In the genomic region with DNA sequence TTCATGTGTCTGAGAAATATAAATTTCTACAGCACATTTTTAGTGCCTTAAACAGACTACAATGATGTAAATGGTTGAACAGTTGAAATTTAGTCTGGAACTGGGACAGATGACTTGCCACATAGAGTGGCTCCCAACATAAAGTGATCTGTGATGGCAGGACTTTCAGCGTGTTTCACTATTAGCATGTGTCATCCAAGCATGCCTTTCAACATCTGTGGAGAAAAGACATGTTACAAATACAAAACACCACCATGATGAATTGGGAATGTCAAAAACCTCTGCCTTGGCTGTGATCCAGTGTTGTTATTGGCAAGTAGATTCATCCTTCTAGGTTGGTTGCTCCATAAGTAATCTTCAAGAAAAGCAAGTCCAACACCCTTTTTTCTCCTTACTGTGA, we compare ENCODE assay signal across 14 cellular contexts.
DNase-seq lines count a peak whose midpoint lies in the region; ATAC-seq and TF ChIP-seq lines count a peak whose summit lies in the region.
"Had no signal": no experiment of that assay in that cellular context is flagged by ENCODE, and none has a peak within 500 bp of the region (broad histone marks: within the 10 kb centered on the region; RNA-seq: fewer than 3 reads in every experiment).

No MANE protein-coding gene starts in this region.

- intact Hi-C loops in Right ventricle myocardium inferior (cut with DNase I) (no loop called here), cardiac septum (cut with DNase I) (no loop called here)

- no peak overlapping the region for H3K27ac ChIP-seq in thoracic aorta

- H3K9me3 ChIP-seq in thoracic aorta = no peaks in the 10 kb centered on the region

- ATAC-seq in Right ventricle myocardium inferior = peak; percentile 50
- ATAC-seq in thoracic aorta (ENCODE audit: insufficient number of reproducible peaks, low FRiP score, low read depth) = peak; percentile 17
- ATAC-seq in GM19395 (IDR thresholded peaks at IDR 0.05; ENCODE audit: unreplicated experiment) = no peak
- ATAC-seq: effector memory CD8-positive, alpha-beta T cell; natural killer cell had no signal

- H3K4me1 ChIP-seq in thoracic aorta (ENCODE audit: control insufficient read depth in 1 of 2, low read depth in 2 of 2) = peaks cover 30 to 45% of the 10 kb centered on the region in 2 donors

- DNase-seq in Right ventricle myocardium inferior (ENCODE audit: missing footprints) (no peak), cardiac septum (ENCODE audit: low spot score) (no peak), brain pericyte (ENCODE audit: low read depth, low spot score) (peak; percentile 64), glomerular visceral epithelial cell (ENCODE audit: extremely low spot score) (peak; percentile 56), thoracic aorta (ENCODE audit: low spot score) (peak; percentile 21), DMS153 (lab: John Stamatoyannopoulos, UW) (no peak), putamen (ENCODE audit: low spot score) (no peak)
- DNase-seq: ACHN; activated CD8-positive, alpha-beta memory T cell treated with anti-CD3 and anti-CD28 coated beads, Interleukin-2, amount 50 U/mL, for 48 hours; activated naive CD8-positive, alpha-beta T cell treated with anti-CD3 and anti-CD28 coated beads, Interleukin-2, amount 10 ng/mL, durations not matched to agents 7 days and 5 days; effector memory CD8-positive, alpha-beta T cell; natural killer cell; RPMI8226 had no signal

- no peak for TF ChIP-seq CTCF in thoracic aorta (IDR thresholded peaks at IDR 0.05)

- H3K27me3 ChIP-seq in thoracic aorta (replicated peaks; ENCODE audit: insufficient read depth) = no peaks in the 10 kb centered on the region

- no peak overlapping the region for H3K4me3 ChIP-seq in thoracic aorta

- H3K36me3 ChIP-seq in thoracic aorta = no peaks in the 10 kb centered on the region

Comparison
In these comparisons a context has a peak if more than half of its experiments do, and no peak if none do; other contexts are left out.
1. DNase-seq: peak in brain pericyte (single experiment), glomerular visceral epithelial cell (single experiment) and thoracic aorta (single experiment); none in Right ventricle myocardium inferior (single experiment), cardiac septum (single experiment), DMS153 (single experiment) and putamen (single experiment).